ENCODE assay signal across 9 cellular contexts in genomic region chr17:28385037-28385797, GRCh38. TPM values are rescaled to one million over a fixed set of nuclear protein-coding genes. Genes with fewer than 3 reads are reported as not detected.
DNase-seq lines count a peak whose midpoint lies in the region; ATAC-seq, FAIRE-seq and TF ChIP-seq lines count a peak whose summit lies in the region.
"Had no signal": no experiment of that assay in that cellular context is flagged by ENCODE, and none has a peak within 500 bp of the region (broad histone marks: within the 10 kb centered on the region; RNA-seq: fewer than 3 reads in every experiment).

No MANE protein-coding gene starts in this region.

- TF ChIP-seq EP300 in tibial nerve (IDR thresholded peaks at IDR 0.05): no peak

- H3K36me3 ChIP-seq in kidney epithelial cell (ENCODE audit: control insufficient read depth, insufficient read depth, low read length): no peaks in the 10 kb centered on the region
- peaks cover 0 to 63% (median 7%) of the 10 kb centered on the region in 3 donors for H3K36me3 ChIP-seq in tibial nerve

- H3K4me3 ChIP-seq in kidney epithelial cell (ENCODE audit: low read depth, low read length) (peak overlapping the region; percentile 44), tibial nerve (peak overlapping the region; percentile 3 to 53 (median 38))

- peaks cover 2% of the 10 kb centered on the region for H3K27me3 Mint-ChIP-seq in activated CD8-positive, alpha-beta T cell treated with anti-CD3 and anti-CD28 coated beads for 36 hours

- H3K36me3 Mint-ChIP-seq in activated CD8-positive, alpha-beta T cell treated with anti-CD3 and anti-CD28 coated beads for 36 hours (ENCODE audit: low read depth): peaks cover 28% of the 10 kb centered on the region

- CTCF ChIA-PET in activated CD8-positive, alpha-beta T cell treated with anti-CD3 and anti-CD28 coated beads for 36 hours (lab: Charles Lee): interaction anchor here (1.1 to 1.8 kb wide), 5 partner anchors 27 to 164 kb away, joined by 3 to 9 read pairs (median 4); partner anchors contain the start of gene POLDIP2

- ATAC-seq in activated CD8-positive, alpha-beta T cell treated with anti-CD3 and anti-CD28 coated beads for 36 hours: no peak
- no peak for ATAC-seq in GM18517 (IDR thresholded peaks at IDR 0.05; ENCODE audit: unreplicated experiment)
- no peak for ATAC-seq in GM18867 (IDR thresholded peaks at IDR 0.05; ENCODE audit: unreplicated experiment)

- H3K27me3 ChIP-seq in kidney epithelial cell (ENCODE audit: control insufficient read depth, insufficient read depth, low read length) (peaks cover 36% of the 10 kb centered on the region), tibial nerve (no peaks in the 10 kb centered on the region)

- no peaks in the 10 kb centered on the region for H3K9me3 ChIP-seq in tibial nerve

- no peaks in the 10 kb centered on the region for H3K9me3 Mint-ChIP-seq in activated CD8-positive, alpha-beta T cell treated with anti-CD3 and anti-CD28 coated beads for 36 hours

- 56 to 62% methylated on average over 25 to 37 of the region's 37 CpGs for WGBS in tibial nerve, 2 donors

- no peak for FAIRE-seq in frontal cortex (lab: Jason Lieb, UNC)

- intact Hi-C loops in activated CD8-positive, alpha-beta T cell treated with anti-CD3 and anti-CD28 coated beads for 36 hours (cut with micrococcal nuclease): no loop called here

- POLR2A ChIA-PET in activated CD8-positive, alpha-beta T cell treated with anti-CD3 and anti-CD28 coated beads for 36 hours (lab: Charles Lee): interaction anchor here (0.6 to 3.5 kb wide), 10 partner anchors 12 to 293 kb away, joined by 3 to 22 read pairs (median 4); partner anchors contain the start of genes POLDIP2, SARM1 and SEBOX

- peak overlapping the region; percentile 84 for H3K4me3 Mint-ChIP-seq in activated CD8-positive, alpha-beta T cell treated with anti-CD3 and anti-CD28 coated beads for 36 hours

- peaks cover 20% of the 10 kb centered on the region for H3K4me1 Mint-ChIP-seq in activated CD8-positive, alpha-beta T cell treated with anti-CD3 and anti-CD28 coated beads for 36 hours (ENCODE audit: low read depth)

- peak; percentile 28 for DNase-seq in activated naive CD4-positive, alpha-beta T cell treated with Interleukin-2 at 50 U/mL for 16 hours
- no peak for DNase-seq in activated naive CD4-positive, alpha-beta T cell (lab: John Stamatoyannopoulos, UW)
- DNase-seq in activated CD8-positive, alpha-beta T cell treated with anti-CD3 and anti-CD28 coated beads for 36 hours: peak; percentile 47
- DNase-seq in kidney epithelial cell (ENCODE audit: low read depth): no peak
- DNase-seq in tibial nerve (ENCODE audit: low spot score in 2 of 2): no peak
- no peak for DNase-seq in frontal cortex (ENCODE audit: low spot score in 2 of 2)

- peaks cover 0 to 8% (median 3%) of the 10 kb centered on the region in 4 donors for H3K4me1 ChIP-seq in tibial nerve

- no peak for TF ChIP-seq POLR2A in tibial nerve (IDR thresholded peaks at IDR 0.05)

- peak overlapping the region; percentile 63 for H3K27ac Mint-ChIP-seq in activated CD8-positive, alpha-beta T cell treated with anti-CD3 and anti-CD28 coated beads for 36 hours

- peak overlapping the region in 1 of 4 donors; percentile 56 for H3K27ac ChIP-seq in tibial nerve

- TF ChIP-seq CTCF in activated CD8-positive, alpha-beta T cell treated with anti-CD3 and anti-CD28 coated beads for 36 hours (IDR thresholded peaks at IDR 0.05): no peak
- no peak for TF ChIP-seq CTCF in kidney epithelial cell (IDR thresholded peaks at IDR 0.05; ENCODE audit: insufficient read depth, low read length, poor library complexity, severe bottlenecking)
- no peak for TF ChIP-seq CTCF in tibial nerve (IDR thresholded peaks at IDR 0.05)

RNA-seq across cellular contexts. Expression of gene SARM1, which starts 13.7 kb away (rescaled TPM):
- total RNA-seq in activated CD8-positive, alpha-beta T cell treated with anti-CD3 and anti-CD28 coated beads for 36 hours: 10 to 100 TPM; 16.7 to 19.8 TPM
- 10.1 and 12.0 TPM in 2 replicates for total RNA-seq in kidney epithelial cell
- total RNA-seq in tibial nerve: 10 to 100 TPM in 2 of 4 donors, 1 to 10 TPM in 2; 5.4 to 18.6 (median 13.8) TPM
- total RNA-seq in frontal cortex: 18.3 TPM

RNA-seq across cellular contexts. Expression of gene VTN, which starts 15.1 kb away (rescaled TPM):
- total RNA-seq in activated CD8-positive, alpha-beta T cell treated with anti-CD3 and anti-CD28 coated beads for 36 hours: under 1 TPM in 1 of 2 experiments, not detected in 1; 0.11 TPM
- total RNA-seq in kidney epithelial cell (0.27 TPM in 1 of 2 replicates, not detected in the other), tibial nerve (10 to 100 TPM in 1 of 4 donors, 1 to 10 TPM in 2, under 1 TPM in 1; 0.90 to 22.7 (median 1.8) TPM), frontal cortex (0.41 TPM)

RNA-seq across cellular contexts. Expression of gene SEBOX, which starts 20.2 kb away (rescaled TPM):
- not detected for total RNA-seq in activated CD8-positive, alpha-beta T cell treated with anti-CD3 and anti-CD28 coated beads for 36 hours
- total RNA-seq in kidney epithelial cell (not detected in 2 replicates), tibial nerve (not detected), frontal cortex (not detected)
- total RNA-seq: dermis microvascular lymphatic vessel endothelial cell had no signal

RNA-seq across cellular contexts. Expression of gene SLC46A1, which starts 20.8 kb away (rescaled TPM):
- total RNA-seq in activated CD8-positive, alpha-beta T cell treated with anti-CD3 and anti-CD28 coated beads for 36 hours: 1 to 10 TPM; 2.1 to 3.1 TPM
- 5.2 and 6.2 TPM in 2 replicates for total RNA-seq in kidney epithelial cell
- total RNA-seq in tibial nerve: 10 to 100 TPM in 1 of 4 donors, 1 to 10 TPM in 3; 5.0 to 10.8 (median 6.4) TPM
- 12.2 TPM for total RNA-seq in frontal cortex

RNA-seq across cellular contexts. Expression of gene POLDIP2, which starts 27.9 kb away (rescaled TPM):
- 10 to 100 TPM; 87.6 to 88.7 TPM for total RNA-seq in activated CD8-positive, alpha-beta T cell treated with anti-CD3 and anti-CD28 coated beads for 36 hours
- 103 and 118 TPM in 2 replicates for total RNA-seq in kidney epithelial cell
- total RNA-seq in tibial nerve: 10 to 100 TPM; 56.5 to 87.9 (median 66.6) TPM
- total RNA-seq in frontal cortex: 42.0 TPM

Comparison
In these comparisons a context has a peak if more than half of its experiments do, and no peak if none do; other contexts are left out.
1. DNase-seq: peak in activated naive CD4-positive, alpha-beta T cell treated with Interleukin-2 at 50 U/mL for 16 hours (single experiment) and activated CD8-positive, alpha-beta T cell treated with anti-CD3 and anti-CD28 coated beads for 36 hours (single experiment); none in activated naive CD4-positive, alpha-beta T cell (0 of 4), kidney epithelial cell (single experiment), tibial nerve (0 of 2) and frontal cortex (0 of 2).